1 cellular context compared by ENCODE assay signal in genomic region chr9:110081395-110081794, GRCh38.
TF ChIP-seq lines count a peak whose summit lies in the region.

No MANE protein-coding gene starts in this region.

TF ChIP-seq in GM23338, 12 proteins besides CTCF, POLR2A, EP300 and RAD21 (continued from another document):
- TF ChIP-seq ZNF462 (CRISPR knock-in tag; IDR thresholded peaks at IDR 0.05) (no peak), EZH2 (IDR thresholded peaks at IDR 0.05; ENCODE audit: low read depth, unreplicated experiment) (no peak), JUNB (IDR thresholded peaks at IDR 0.05; ENCODE audit: unreplicated experiment) (no peak), NANOG (IDR thresholded peaks at IDR 0.05; ENCODE audit: borderline replicate concordance) (no peak), EZH2phosphoT487 (IDR thresholded peaks at IDR 0.05; ENCODE audit: unreplicated experiment) (no peak), POLR2AphosphoS5 (IDR thresholded peaks at IDR 0.05; ENCODE audit: low read depth) (no peak), CREB1 (CRISPR knock-in tag; IDR thresholded peaks at IDR 0.05; ENCODE audit: low read depth) (no peak), ZNF331 (CRISPR knock-in tag; IDR thresholded peaks at IDR 0.05; ENCODE audit: low read depth) (no peak)
- TF ChIP-seq, protein P1, sequence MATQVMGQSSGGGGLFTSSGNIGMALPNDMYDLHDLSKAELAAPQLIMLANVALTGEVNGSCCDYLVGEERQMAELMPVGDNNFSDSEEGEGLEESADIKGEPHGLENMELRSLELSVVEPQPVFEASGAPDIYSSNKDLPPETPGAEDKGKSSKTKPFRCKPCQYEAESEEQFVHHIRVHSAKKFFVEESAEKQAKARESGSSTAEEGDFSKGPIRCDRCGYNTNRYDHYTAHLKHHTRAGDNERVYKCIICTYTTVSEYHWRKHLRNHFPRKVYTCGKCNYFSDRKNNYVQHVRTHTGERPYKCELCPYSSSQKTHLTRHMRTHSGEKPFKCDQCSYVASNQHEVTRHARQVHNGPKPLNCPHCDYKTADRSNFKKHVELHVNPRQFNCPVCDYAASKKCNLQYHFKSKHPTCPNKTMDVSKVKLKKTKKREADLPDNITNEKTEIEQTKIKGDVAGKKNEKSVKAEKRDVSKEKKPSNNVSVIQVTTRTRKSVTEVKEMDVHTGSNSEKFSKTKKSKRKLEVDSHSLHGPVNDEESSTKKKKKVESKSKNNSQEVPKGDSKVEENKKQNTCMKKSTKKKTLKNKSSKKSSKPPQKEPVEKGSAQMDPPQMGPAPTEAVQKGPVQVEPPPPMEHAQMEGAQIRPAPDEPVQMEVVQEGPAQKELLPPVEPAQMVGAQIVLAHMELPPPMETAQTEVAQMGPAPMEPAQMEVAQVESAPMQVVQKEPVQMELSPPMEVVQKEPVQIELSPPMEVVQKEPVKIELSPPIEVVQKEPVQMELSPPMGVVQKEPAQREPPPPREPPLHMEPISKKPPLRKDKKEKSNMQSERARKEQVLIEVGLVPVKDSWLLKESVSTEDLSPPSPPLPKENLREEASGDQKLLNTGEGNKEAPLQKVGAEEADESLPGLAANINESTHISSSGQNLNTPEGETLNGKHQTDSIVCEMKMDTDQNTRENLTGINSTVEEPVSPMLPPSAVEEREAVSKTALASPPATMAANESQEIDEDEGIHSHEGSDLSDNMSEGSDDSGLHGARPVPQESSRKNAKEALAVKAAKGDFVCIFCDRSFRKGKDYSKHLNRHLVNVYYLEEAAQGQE (IDR thresholded peaks at IDR 0.05; ENCODE audit: unreplicated experiment): no peak
